ENCODE assay signal across 17 cellular contexts in the genomic region with DNA sequence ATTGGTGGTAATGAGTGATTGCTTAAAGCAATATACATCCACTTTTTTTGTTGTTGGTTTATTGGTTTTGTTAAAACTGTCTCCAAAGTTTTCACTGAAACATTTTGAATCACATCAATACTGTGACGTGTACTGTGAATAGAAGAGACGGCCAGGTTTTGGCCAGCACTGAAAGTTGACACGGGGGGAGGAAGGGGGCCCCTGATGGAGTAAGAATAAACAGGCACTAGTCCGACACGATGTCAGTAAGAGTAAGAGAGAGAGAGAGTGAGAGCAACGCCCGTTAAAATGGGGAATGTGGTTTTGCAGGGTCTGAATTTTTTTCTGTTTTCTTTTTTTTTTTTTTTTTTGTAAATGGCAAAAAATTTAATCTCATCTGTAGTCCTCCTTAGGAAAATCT. TPM values are rescaled to one million over a fixed set of nuclear protein-coding genes. Genes with fewer than 3 reads are reported as not detected.
DNase-seq lines count a peak whose midpoint lies in the region; ATAC-seq and TF ChIP-seq lines count a peak whose summit lies in the region.
"Had no signal": no experiment of that assay in that cellular context is flagged by ENCODE, and none has a peak within 500 bp of the region (broad histone marks: within the 10 kb centered on the region; RNA-seq: fewer than 3 reads in every experiment).

No MANE protein-coding gene starts in this region.

- intact Hi-C loops in left cardiac atrium (cut with DNase I) = no loop called here

- no peak overlapping the region for H3K4me3 Mint-ChIP-seq in activated naive CD8-positive, alpha-beta T cell
- no peak overlapping the region for H3K4me3 Mint-ChIP-seq in activated naive CD8-positive, alpha-beta T cell treated with anti-CD3 and anti-CD28 coated beads, Interleukin-2, amount 50 U/mL, for 24 hours
- H3K4me3 Mint-ChIP-seq in WTC11 = no peak overlapping the region
- H3K4me3 Mint-ChIP-seq in natural killer cell treated with Interleukin-12 subunit alpha and Interleukin-12 subunit beta and Interleukin-15 and Interleukin-18, amount 100 ng/mL, for 72 hours = no peak overlapping the region
- no peak overlapping the region for H3K4me3 Mint-ChIP-seq in stimulated activated naive B cell treated with anti-CD40 and anti-IgM and Interleukin-4, amounts not matched to agents 10 μg/mL and 1 μg/mL and 100 μg/mL, for 72 hours
- H3K4me3 Mint-ChIP-seq: GM23338, HFFc6 had no signal

- peak overlapping the region; percentile 30 for H3K27ac Mint-ChIP-seq in activated naive CD8-positive, alpha-beta T cell
- H3K27ac Mint-ChIP-seq in activated naive CD8-positive, alpha-beta T cell treated with anti-CD3 and anti-CD28 coated beads, Interleukin-2, amount 50 U/mL, for 24 hours = no peak overlapping the region
- H3K27ac Mint-ChIP-seq in WTC11 = peak overlapping the region; percentile 36
- peak overlapping the region; percentile 22 to 40 for H3K27ac Mint-ChIP-seq in natural killer cell treated with Interleukin-12 subunit alpha and Interleukin-12 subunit beta and Interleukin-15 and Interleukin-18, amount 100 ng/mL, for 72 hours
- no peak overlapping the region for H3K27ac Mint-ChIP-seq in stimulated activated naive B cell treated with anti-CD40 and anti-IgM and Interleukin-4, amounts not matched to agents 10 μg/mL and 1 μg/mL and 100 μg/mL, for 72 hours
- H3K27ac Mint-ChIP-seq: GM23338, HFFc6 had no signal

- no peaks in the 10 kb centered on the region for H3K9me3 Mint-ChIP-seq in activated naive CD8-positive, alpha-beta T cell (ENCODE audit: low read depth)
- H3K9me3 Mint-ChIP-seq in activated naive CD8-positive, alpha-beta T cell treated with anti-CD3 and anti-CD28 coated beads, Interleukin-2, amount 50 U/mL, for 24 hours = no peaks in the 10 kb centered on the region
- H3K9me3 Mint-ChIP-seq in WTC11 = no peaks in the 10 kb centered on the region
- no peaks in the 10 kb centered on the region for H3K9me3 Mint-ChIP-seq in natural killer cell treated with Interleukin-12 subunit alpha and Interleukin-12 subunit beta and Interleukin-15 and Interleukin-18, amount 100 ng/mL, for 72 hours
- peaks cover 0 to 4% of the 10 kb centered on the region in 2 donors for H3K9me3 Mint-ChIP-seq in stimulated activated naive B cell treated with anti-CD40 and anti-IgM and Interleukin-4, amounts not matched to agents 10 μg/mL and 1 μg/mL and 100 μg/mL, for 72 hours
- H3K9me3 Mint-ChIP-seq: CD4-positive, CD25-positive, alpha-beta regulatory T cell; GM23338; HFFc6 had no signal

- H3K4me1 Mint-ChIP-seq in activated naive CD8-positive, alpha-beta T cell (ENCODE audit: low read depth) = no peaks in the 10 kb centered on the region
- no peaks in the 10 kb centered on the region for H3K4me1 Mint-ChIP-seq in activated naive CD8-positive, alpha-beta T cell treated with anti-CD3 and anti-CD28 coated beads, Interleukin-2, amount 50 U/mL, for 24 hours
- no peaks in the 10 kb centered on the region for H3K4me1 Mint-ChIP-seq in WTC11
- peaks cover 0 to 7% of the 10 kb centered on the region in 2 donors for H3K4me1 Mint-ChIP-seq in natural killer cell treated with Interleukin-12 subunit alpha and Interleukin-12 subunit beta and Interleukin-15 and Interleukin-18, amount 100 ng/mL, for 72 hours (ENCODE audit: low read depth in 2 of 2)
- H3K4me1 Mint-ChIP-seq in stimulated activated naive B cell treated with anti-CD40 and anti-IgM and Interleukin-4, amounts not matched to agents 10 μg/mL and 1 μg/mL and 100 μg/mL, for 72 hours = peaks cover 5 to 12% of the 10 kb centered on the region in 2 donors
- H3K4me1 Mint-ChIP-seq: GM23338 had no signal

- POLR2A ChIA-PET in WTC11 (lab: Charles Lee) = no interaction called here

- CTCF ChIA-PET in WTC11 (lab: Charles Lee) = interaction anchor here (2.0 kb wide), 1 partner anchor 226 kb away, joined by 5 read pairs; a partner anchor contains a TSS

- H3K36me3 Mint-ChIP-seq in activated naive CD8-positive, alpha-beta T cell = peaks cover 2% of the 10 kb centered on the region
- peaks cover 24% of the 10 kb centered on the region for H3K36me3 Mint-ChIP-seq in activated naive CD8-positive, alpha-beta T cell treated with anti-CD3 and anti-CD28 coated beads, Interleukin-2, amount 50 U/mL, for 24 hours (ENCODE audit: low read depth)
- H3K36me3 Mint-ChIP-seq in WTC11 = peaks cover 18% of the 10 kb centered on the region
- peaks cover 18% of the 10 kb centered on the region for H3K36me3 Mint-ChIP-seq in natural killer cell treated with Interleukin-12 subunit alpha and Interleukin-12 subunit beta and Interleukin-15 and Interleukin-18, amount 100 ng/mL, for 72 hours
- H3K36me3 Mint-ChIP-seq in stimulated activated naive B cell treated with anti-CD40 and anti-IgM and Interleukin-4, amounts not matched to agents 10 μg/mL and 1 μg/mL and 100 μg/mL, for 72 hours = peaks cover 28 to 35% of the 10 kb centered on the region in 2 donors

- no peak for TF ChIP-seq CTCF in WTC11 (IDR thresholded peaks at IDR 0.05)

- H3K27me3 Mint-ChIP-seq in activated naive CD8-positive, alpha-beta T cell = no peaks in the 10 kb centered on the region
- no peaks in the 10 kb centered on the region for H3K27me3 Mint-ChIP-seq in activated naive CD8-positive, alpha-beta T cell treated with anti-CD3 and anti-CD28 coated beads, Interleukin-2, amount 50 U/mL, for 24 hours
- H3K27me3 Mint-ChIP-seq in WTC11 (ENCODE audit: low read depth) = no peaks in the 10 kb centered on the region; the same call in 1 of the 2 replicates
- no peaks in the 10 kb centered on the region for H3K27me3 Mint-ChIP-seq in natural killer cell treated with Interleukin-12 subunit alpha and Interleukin-12 subunit beta and Interleukin-15 and Interleukin-18, amount 100 ng/mL, for 72 hours
- H3K27me3 Mint-ChIP-seq in stimulated activated naive B cell treated with anti-CD40 and anti-IgM and Interleukin-4, amounts not matched to agents 10 μg/mL and 1 μg/mL and 100 μg/mL, for 72 hours = no peaks in the 10 kb centered on the region
- H3K27me3 Mint-ChIP-seq: CD4-positive, CD25-positive, alpha-beta regulatory T cell had no signal

- no peak for ATAC-seq in activated naive CD8-positive, alpha-beta T cell treated with anti-CD3 and anti-CD28 coated beads, Interleukin-2, amount 50 U/mL, for 24 hours
- no peak for ATAC-seq in WTC11
- peak; percentile 16 to 57 for ATAC-seq in left cardiac atrium
- no peak for ATAC-seq in natural killer cell treated with Interleukin-12 subunit alpha and Interleukin-12 subunit beta and Interleukin-15 and Interleukin-18, amount 100 ng/mL, for 72 hours
- ATAC-seq in stimulated activated naive B cell treated with anti-CD40 and anti-IgM and Interleukin-4, amounts not matched to agents 10 μg/mL and 1 μg/mL and 100 μg/mL, for 72 hours (replicated peaks) = no peak
- ATAC-seq: GM23338 had no signal

- no peak for DNase-seq in activated naive CD8-positive, alpha-beta T cell treated with anti-CD3 and anti-CD28 coated beads, Interleukin-2, amount 50 U/mL, for 24 hours
- DNase-seq in WTC11 (ENCODE audit: low spot score) (no peak), left cardiac atrium (no peak), KG1 (lab: John Stamatoyannopoulos, UW) (no peak), GF-D8 (lab: John Stamatoyannopoulos, UW) (no peak)
- DNase-seq in natural killer cell treated with Interleukin-12 subunit alpha and Interleukin-12 subunit beta and Interleukin-15 and Interleukin-18, amount 100 ng/mL, for 72 hours (ENCODE audit: low spot score) = no peak
- no peak for DNase-seq in stimulated activated naive B cell treated with anti-CD40 and anti-IgM and Interleukin-4, amounts not matched to agents 10 μg/mL and 1 μg/mL and 100 μg/mL, for 72 hours
- DNase-seq: CD4-positive, CD25-positive, alpha-beta regulatory T cell; DND-41; GDM1; HFFc6; KBM-7; NCI-H1092; NCI-H1694; NCI-H446 had no signal

TF ChIP-seq in WTC11, 78 proteins besides CTCF, POLR2A, EP300 and RAD21 (continues in another document):
- TF ChIP-seq ZBTB21 (CRISPR knock-in tag; IDR thresholded peaks at IDR 0.05; ENCODE audit: borderline replicate concordance) (no peak), CBFB (CRISPR knock-in tag; IDR thresholded peaks at IDR 0.05; ENCODE audit: low read depth) (no peak), KAT7 (CRISPR knock-in tag; IDR thresholded peaks at IDR 0.05; ENCODE audit: borderline replicate concordance) (no peak), ZNF423 (CRISPR knock-in tag; IDR thresholded peaks at IDR 0.05) (no peak), MXD4 (CRISPR knock-in tag; IDR thresholded peaks at IDR 0.05; ENCODE audit: borderline replicate concordance) (no peak), ATF1 (CRISPR knock-in tag; IDR thresholded peaks at IDR 0.05) (no peak), CREB1 (CRISPR knock-in tag; IDR thresholded peaks at IDR 0.05) (no peak), ZNF671 (CRISPR knock-in tag; IDR thresholded peaks at IDR 0.05) (no peak), ZNF416 (CRISPR knock-in tag; IDR thresholded peaks at IDR 0.05) (no peak)
- TF ChIP-seq, protein P1, sequence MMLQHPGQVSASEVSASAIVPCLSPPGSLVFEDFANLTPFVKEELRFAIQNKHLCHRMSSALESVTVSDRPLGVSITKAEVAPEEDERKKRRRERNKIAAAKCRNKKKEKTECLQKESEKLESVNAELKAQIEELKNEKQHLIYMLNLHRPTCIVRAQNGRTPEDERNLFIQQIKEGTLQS (CRISPR knock-in tag; conservative IDR thresholded peaks at IDR 0.05) = no peak
- TF ChIP-seq, protein P2, sequence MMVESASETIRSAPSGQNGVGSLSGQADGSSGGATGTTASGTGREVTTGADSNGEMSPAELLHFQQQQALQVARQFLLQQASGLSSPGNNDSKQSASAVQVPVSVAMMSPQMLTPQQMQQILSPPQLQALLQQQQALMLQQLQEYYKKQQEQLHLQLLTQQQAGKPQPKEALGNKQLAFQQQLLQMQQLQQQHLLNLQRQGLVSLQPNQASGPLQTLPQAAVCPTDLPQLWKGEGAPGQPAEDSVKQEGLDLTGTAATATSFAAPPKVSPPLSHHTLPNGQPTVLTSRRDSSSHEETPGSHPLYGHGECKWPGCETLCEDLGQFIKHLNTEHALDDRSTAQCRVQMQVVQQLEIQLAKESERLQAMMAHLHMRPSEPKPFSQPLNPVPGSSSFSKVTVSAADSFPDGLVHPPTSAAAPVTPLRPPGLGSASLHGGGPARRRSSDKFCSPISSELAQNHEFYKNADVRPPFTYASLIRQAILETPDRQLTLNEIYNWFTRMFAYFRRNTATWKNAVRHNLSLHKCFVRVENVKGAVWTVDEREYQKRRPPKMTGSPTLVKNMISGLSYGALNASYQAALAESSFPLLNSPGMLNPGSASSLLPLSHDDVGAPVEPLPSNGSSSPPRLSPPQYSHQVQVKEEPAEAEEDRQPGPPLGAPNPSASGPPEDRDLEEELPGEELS (CRISPR knock-in tag; IDR thresholded peaks at IDR 0.05) = no peak

RNA-seq across cellular contexts. Expression of a gene that starts 14.7 kb away (rescaled TPM):
- total RNA-seq in WTC11 (2021) (347 to 366 TPM (median 363 TPM) in 3 replicates), left cardiac atrium (100 to 1,000 TPM; 315 to 322 TPM)
- 100 to 1,000 TPM in 1 of 2 donors, 10 to 100 TPM in 1; 57.2 to 137 TPM for total RNA-seq in natural killer cell treated with Interleukin-12 subunit alpha and Interleukin-12 subunit beta and Interleukin-15 and Interleukin-18, amount 100 ng/mL, for 72 hours

RNA-seq across cellular contexts. Expression of a gene that starts 46.8 kb away (rescaled TPM):
- total RNA-seq in WTC11 (2021) (69.7 to 82.5 TPM (median 74.4 TPM) in 3 replicates), left cardiac atrium (10 to 100 TPM in 1 of 2 donors, 1 to 10 TPM in 1; 9.3 to 17.2 TPM)
- 1 to 10 TPM; 2.6 to 7.3 TPM for total RNA-seq in natural killer cell treated with Interleukin-12 subunit alpha and Interleukin-12 subunit beta and Interleukin-15 and Interleukin-18, amount 100 ng/mL, for 72 hours

Comparison
In these comparisons a context has a peak if more than half of its experiments do, and no peak if none do; other contexts are left out.
1. H3K27ac Mint-ChIP-seq: peak in activated naive CD8-positive, alpha-beta T cell (single experiment), WTC11 (single experiment) and natural killer cell treated with Interleukin-12 subunit alpha and Interleukin-12 subunit beta and Interleukin-15 and Interleukin-18, amount 100 ng/mL, for 72 hours (2 of 2); none in activated naive CD8-positive, alpha-beta T cell treated with anti-CD3 and anti-CD28 coated beads, Interleukin-2, amount 50 U/mL, for 24 hours (single experiment) and stimulated activated naive B cell treated with anti-CD40 and anti-IgM and Interleukin-4, amounts not matched to agents 10 μg/mL and 1 μg/mL and 100 μg/mL, for 72 hours (single experiment).
2. ATAC-seq: peak in left cardiac atrium (2 of 2); none in activated naive CD8-positive, alpha-beta T cell treated with anti-CD3 and anti-CD28 coated beads, Interleukin-2, amount 50 U/mL, for 24 hours (single experiment), WTC11 (single experiment), natural killer cell treated with Interleukin-12 subunit alpha and Interleukin-12 subunit beta and Interleukin-15 and Interleukin-18, amount 100 ng/mL, for 72 hours (0 of 2) and stimulated activated naive B cell treated with anti-CD40 and anti-IgM and Interleukin-4, amounts not matched to agents 10 μg/mL and 1 μg/mL and 100 μg/mL, for 72 hours (0 of 2).